In the genomic region with DNA sequence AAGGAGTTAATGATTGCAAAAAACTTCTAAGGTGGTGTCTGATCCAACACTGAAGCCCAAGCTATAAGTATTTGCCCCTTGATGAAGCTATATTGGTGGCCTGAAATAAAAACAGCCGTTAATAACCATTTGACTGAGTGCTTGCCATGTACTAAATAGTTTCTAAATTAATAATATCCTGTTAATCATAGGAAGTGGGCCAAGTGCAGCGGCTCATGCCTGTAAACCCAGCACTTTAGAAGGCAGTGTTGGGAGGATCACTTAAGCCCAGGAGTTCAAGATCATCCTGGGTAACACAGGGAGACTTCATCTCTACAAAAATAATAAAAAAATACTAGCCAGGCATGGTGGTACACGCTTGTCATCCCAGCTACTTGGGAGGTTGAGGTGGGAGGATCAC, we compare ENCODE assay signal across 16 cellular contexts. TPM values are rescaled to one million over a fixed set of nuclear protein-coding genes. Genes with fewer than 3 reads are reported as not detected.
DNase-seq lines count a peak whose midpoint lies in the region; ATAC-seq and TF ChIP-seq lines count a peak whose summit lies in the region.
"Had no signal": no experiment of that assay in that cellular context is flagged by ENCODE, and none has a peak within 500 bp of the region (broad histone marks: within the 10 kb centered on the region; RNA-seq: fewer than 3 reads in every experiment).

No MANE protein-coding gene starts in this region.

- H3K27ac ChIP-seq in GM23248 = no peak overlapping the region
- H3K27ac ChIP-seq in PC-3 (ENCODE audit: low read length) = no peak overlapping the region
- H3K27ac ChIP-seq: BLaER1 treated with 17β-estradiol and CSF1 and Interleukin-3, amounts not matched to agents 10 nM and 100 nM had no signal

- 31 to 33% methylated on average over 3 of the region's 3 CpGs for WGBS in GM23248 (ENCODE audit: low coverage in 1 of 2, low lambda C conversion rate in 2 of 2, missing lambda C conversion rate in 2 of 2), 2 experiments

- no peaks in the 10 kb centered on the region for H3K9me2 ChIP-seq in GM23248 (ENCODE audit: insufficient read depth)
- H3K9me2 ChIP-seq in PC-3 (replicated peaks; ENCODE audit: low read length) = no peaks in the 10 kb centered on the region

- H3K27ac Mint-ChIP-seq in activated CD8-positive, alpha-beta memory T cell treated with anti-CD3 and anti-CD28 coated beads, Interleukin-2, amount 10 ng/mL, durations not matched to agents 7 days and 5 days = no peak overlapping the region
- H3K27ac Mint-ChIP-seq: CD4-positive, CD25-positive, alpha-beta regulatory T cell; H9 had no signal

- H3K79me2 ChIP-seq in GM23248 (ENCODE audit: insufficient read depth) = no peaks in the 10 kb centered on the region
- H3K79me2 ChIP-seq in PC-3 (ENCODE audit: low read length) = no peaks in the 10 kb centered on the region

- BruUV-seq in PC-3 (replicated peaks; lab: Mats Ljungman, UMichigan) = no TSS peak

- no peak for TF ChIP-seq CTCF in PC-3 (conservative IDR thresholded peaks at IDR 0.05; ENCODE audit: low read depth, low read length)
- no peak for TF ChIP-seq CTCF in epithelial cell of esophagus (IDR thresholded peaks at IDR 0.05; ENCODE audit: insufficient read depth, low read depth, low read length, missing control alignments)

- H3K4me1 Mint-ChIP-seq in activated CD8-positive, alpha-beta memory T cell treated with anti-CD3 and anti-CD28 coated beads, Interleukin-2, amount 10 ng/mL, durations not matched to agents 7 days and 5 days = peaks cover 4% of the 10 kb centered on the region
- H3K4me1 Mint-ChIP-seq: CD4-positive, CD25-positive, alpha-beta regulatory T cell had no signal

- H3K4me2 ChIP-seq in GM23248 (ENCODE audit: unreplicated experiment) (no peak overlapping the region), PC-3 (ENCODE audit: low read length) (no peak overlapping the region)
- H3K4me2 ChIP-seq: BLaER1 treated with 17β-estradiol and CSF1 and Interleukin-3, amounts not matched to agents 10 nM and 100 nM had no signal

- no peak overlapping the region for H3K9ac ChIP-seq in GM23248
- H3K9ac ChIP-seq in PC-3 (ENCODE audit: low read length) = no peak overlapping the region
- H3K9ac ChIP-seq: BLaER1 treated with 17β-estradiol and CSF1 and Interleukin-3, amounts not matched to agents 10 nM and 100 nM had no signal

- H3F3A ChIP-seq in GM23248 (ENCODE audit: insufficient read depth) (no peaks in the 10 kb centered on the region), PC-3 (ENCODE audit: low read length, unreplicated experiment) (no peaks in the 10 kb centered on the region)

- no peaks in the 10 kb centered on the region for H3K9me3 ChIP-seq in GM23248 (ENCODE audit: low read depth)
- H3K9me3 ChIP-seq in PC-3 (ENCODE audit: low read length) = no peaks in the 10 kb centered on the region

- H4K20me1 ChIP-seq in GM23248 (ENCODE audit: insufficient read depth) = no peaks in the 10 kb centered on the region
- no peaks in the 10 kb centered on the region for H4K20me1 ChIP-seq in PC-3 (ENCODE audit: low read length)
- H4K20me1 ChIP-seq: BLaER1 treated with 17β-estradiol and CSF1 and Interleukin-3, amounts not matched to agents 10 nM and 100 nM had no signal

- peaks cover 9% of the 10 kb centered on the region for H3K4me1 ChIP-seq in GM23248 (ENCODE audit: insufficient read depth)
- peaks cover 14% of the 10 kb centered on the region for H3K4me1 ChIP-seq in PC-3 (ENCODE audit: insufficient read depth, low read length)

- no peak overlapping the region for H3K4me3 Mint-ChIP-seq in activated CD8-positive, alpha-beta memory T cell treated with anti-CD3 and anti-CD28 coated beads, Interleukin-2, amount 10 ng/mL, durations not matched to agents 7 days and 5 days
- H3K4me3 Mint-ChIP-seq: CD4-positive, CD25-positive, alpha-beta regulatory T cell; H9 had no signal

- CTCF ChIA-PET in PC-3 (lab: Charles Lee) = no interaction called here
- CTCF ChIA-PET in activated CD8-positive, alpha-beta memory T cell treated with anti-CD3 and anti-CD28 coated beads, Interleukin-2, amount 10 ng/mL, durations not matched to agents 7 days and 5 days (lab: Charles Lee) = no interaction called here

- intact Hi-C loops in PC-3 (cut with micrococcal nuclease) (no loop called here), left cardiac atrium (cut with DNase I) (no loop called here)

- ATAC-seq in PC-3 (no peak), left cardiac atrium (no peak)
- ATAC-seq in activated CD8-positive, alpha-beta memory T cell treated with anti-CD3 and anti-CD28 coated beads, Interleukin-2, amount 10 ng/mL, durations not matched to agents 7 days and 5 days = no peak
- ATAC-seq: HepG2 had no signal

- no peaks in the 10 kb centered on the region for H3K9me3 Mint-ChIP-seq in activated CD8-positive, alpha-beta memory T cell treated with anti-CD3 and anti-CD28 coated beads, Interleukin-2, amount 10 ng/mL, durations not matched to agents 7 days and 5 days (ENCODE audit: low read depth)

- H3K36me3 ChIP-seq in GM23248 (ENCODE audit: low read depth) (no peaks in the 10 kb centered on the region), PC-3 (ENCODE audit: low read depth, low read length) (no peaks in the 10 kb centered on the region)
- H3K36me3 ChIP-seq: BLaER1 treated with 17β-estradiol and CSF1 and Interleukin-3, amounts not matched to agents 10 nM and 100 nM had no signal

- DNase-seq in EH (ENCODE audit: low read depth) (peak; percentile 14), GM23248 (peak; percentile 43), PC-3 (peak; percentile 18), epithelial cell of esophagus (ENCODE audit: low read depth) (peak; percentile 14), left cardiac atrium (no peak)
- no peak for DNase-seq in activated CD4-positive, alpha-beta T cell treated with anti-CD3 and anti-CD28 coated beads for 1 hour
- DNase-seq in activated CD8-positive, alpha-beta memory T cell treated with anti-CD3 and anti-CD28 coated beads, Interleukin-2, amount 10 ng/mL, durations not matched to agents 7 days and 5 days = no peak
- DNase-seq in stimulated activated CD4-positive, alpha-beta T cell treated with anti-CD3 and anti-CD28 coated beads, Interleukin-12 subunit alpha, Interleukin-12 subunit beta, amount 100 ng/mL, for 4 hours = no peak
- DNase-seq: ACHN; CD4-positive, CD25-positive, alpha-beta regulatory T cell; DMS53; GOT3; H9 had no signal

- H2AFZ ChIP-seq in GM23248 (no peak overlapping the region), PC-3 (ENCODE audit: low read length) (no peak overlapping the region)

- in situ Hi-C loops in GM23248 (cut with MboI) = loop anchor here (25.0 kb wide), 1 partner anchor 1097 kb away; no protein-coding TSS in a partner anchor

- no peaks in the 10 kb centered on the region for H3K27me3 Mint-ChIP-seq in activated CD8-positive, alpha-beta memory T cell treated with anti-CD3 and anti-CD28 coated beads, Interleukin-2, amount 10 ng/mL, durations not matched to agents 7 days and 5 days
- H3K27me3 Mint-ChIP-seq: CD4-positive, CD25-positive, alpha-beta regulatory T cell had no signal

- H3K4me3 ChIP-seq in GM23248 (no peak overlapping the region), PC-3 (ENCODE audit: low read length) (no peak overlapping the region), epithelial cell of esophagus (ENCODE audit: low read length) (no peak overlapping the region)
- H3K4me3 ChIP-seq: BLaER1 treated with 17β-estradiol and CSF1 and Interleukin-3, amounts not matched to agents 10 nM and 100 nM had no signal

- H3K27me3 ChIP-seq in GM23248 (replicated peaks; ENCODE audit: insufficient read depth) (no peaks in the 10 kb centered on the region), PC-3 (ENCODE audit: low read length) (no peaks in the 10 kb centered on the region)

- POLR2A ChIA-PET in PC-3 (lab: Charles Lee; ENCODE audit: unreplicated experiment) = no interaction called here

- no peaks in the 10 kb centered on the region for H3K36me3 Mint-ChIP-seq in activated CD8-positive, alpha-beta memory T cell treated with anti-CD3 and anti-CD28 coated beads, Interleukin-2, amount 10 ng/mL, durations not matched to agents 7 days and 5 days
- H3K36me3 Mint-ChIP-seq: CD4-positive, CD25-positive, alpha-beta regulatory T cell had no signal

RNA-seq across cellular contexts. Expression of a gene that starts 8.3 kb away (rescaled TPM):
- 0.13 and 0.22 TPM in 2 replicates for total RNA-seq in GM23248 (2014; rRNA removed; shearing (Covaris generic))
- polyA plus RNA-seq in GM23248 (2016; fragmentation: Nextera tagmentation; extraction: Ambion mirVana) = 0.42 and 0.79 TPM in 2 replicates
- total RNA-seq in PC-3 (2014; rRNA removed) (1.6 and 4.4 TPM in 2 replicates), left cardiac atrium (not detected)
- total RNA-seq in activated CD8-positive, alpha-beta memory T cell treated with anti-CD3 and anti-CD28 coated beads, Interleukin-2, amount 10 ng/mL, durations not matched to agents 7 days and 5 days = not detected
- total RNA-seq: A172; CD4-positive, CD25-positive, alpha-beta regulatory T cell; H9; HepG2 had no signal
- polyA plus RNA-seq: CD4-positive, CD25-positive, alpha-beta regulatory T cell; HepG2 had no signal

Comparison
In these comparisons a context has a peak if more than half of its experiments do, and no peak if none do; other contexts are left out.
1. DNase-seq: peak in EH (single experiment), GM23248 (single experiment), PC-3 (single experiment) and epithelial cell of esophagus (single experiment); none in activated CD4-positive, alpha-beta T cell treated with anti-CD3 and anti-CD28 coated beads for 1 hour (single experiment), activated CD8-positive, alpha-beta memory T cell treated with anti-CD3 and anti-CD28 coated beads, Interleukin-2, amount 10 ng/mL, durations not matched to agents 7 days and 5 days (single experiment), left cardiac atrium (single experiment) and stimulated activated CD4-positive, alpha-beta T cell treated with anti-CD3 and anti-CD28 coated beads, Interleukin-12 subunit alpha, Interleukin-12 subunit beta, amount 100 ng/mL, for 4 hours (single experiment).